Comparison of ENCODE assay signal across 15 cellular contexts in the genomic region with DNA sequence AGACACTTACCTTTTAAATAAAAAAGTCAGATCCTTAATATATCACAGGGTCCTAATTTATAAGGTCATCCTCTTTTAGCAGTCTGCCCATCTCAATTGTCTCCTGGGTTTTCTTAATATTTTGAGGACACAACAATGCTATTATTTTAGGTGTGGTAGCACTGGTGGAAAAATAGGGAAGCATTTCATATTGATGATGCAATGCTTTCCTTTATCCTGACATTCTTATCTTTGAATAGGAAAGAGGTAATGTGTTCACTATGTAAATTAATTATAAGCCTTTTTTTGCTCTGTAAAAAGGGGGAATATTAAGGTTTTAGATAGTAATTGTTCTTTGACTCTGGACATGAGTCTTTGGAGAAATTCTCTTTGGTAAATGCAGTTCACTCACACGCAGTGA.
DNase-seq lines count a peak whose midpoint lies in the region; ATAC-seq and TF ChIP-seq lines count a peak whose summit lies in the region.
"Had no signal": no experiment of that assay in that cellular context is flagged by ENCODE, and none has a peak within 500 bp of the region (broad histone marks: within the 10 kb centered on the region; RNA-seq: fewer than 3 reads in every experiment).

No MANE protein-coding gene starts in this region.

- no peaks in the 10 kb centered on the region for H3K9me1 ChIP-seq in IMR-90 (ENCODE audit: insufficient read depth, low read length)

- H2BK20ac ChIP-seq in IMR-90 (ENCODE audit: low read depth, low read length) = no peak overlapping the region

- in situ Hi-C loops in IMR-90 (cut with MboI; ENCODE audit: low sequenced_read_pairs) = no loop called here

- H3K9me3 ChIP-seq in IMR-90 (ENCODE audit: control insufficient read depth, insufficient read depth, low read length) (no peaks in the 10 kb centered on the region), iPS-20b (ENCODE audit: insufficient read depth, low read depth, low read length) (peaks cover 20% of the 10 kb centered on the region), psoas muscle (no peaks in the 10 kb centered on the region)
- H3K9me3 ChIP-seq: BE2C, HAP-1 had no signal

- no peaks in the 10 kb centered on the region for H3F3A ChIP-seq in GM23338 (replicated peaks; ENCODE audit: low read depth)

- DNase-seq in GM23338 (ENCODE audit: low spot score) (no peak), IMR-90 (no peak), psoas muscle (no peak), GOT3 (lab: John Stamatoyannopoulos, UW) (no peak)
- DNase-seq: CD4-positive, alpha-beta T cell; CD8-positive, alpha-beta memory T cell; DMS79 had no signal

- H3K27me3 Mint-ChIP-seq in GM23338 (ENCODE audit: insufficient read depth, low read depth, poor library complexity) = peaks cover 2% of the 10 kb centered on the region

- no peak overlapping the region for H2BK15ac ChIP-seq in IMR-90 (ENCODE audit: low read depth, low read length)

- no peak overlapping the region for H3K56ac ChIP-seq in IMR-90 (ENCODE audit: extremely low read depth, insufficient read depth, low read length)

- peaks cover 22% of the 10 kb centered on the region; the same call in 2 of the 3 replicates for H3K36me3 Mint-ChIP-seq in GM23338 (ENCODE audit: low read depth)
- H3K36me3 Mint-ChIP-seq: CD14-positive monocyte; CD8-positive, alpha-beta memory T cell had no signal

- H3K27me3 ChIP-seq in GM23338 (ENCODE audit: insufficient read depth) (no peaks in the 10 kb centered on the region), IMR-90 (ENCODE audit: control insufficient read depth, insufficient read depth, low read length) (no peaks in the 10 kb centered on the region; the same call in 1 of the 2 replicates), iPS-20b (ENCODE audit: insufficient read depth, low read length) (no peaks in the 10 kb centered on the region), psoas muscle (ENCODE audit: insufficient read depth in 3 of 3, low read length in 2 of 3) (no peaks in the 10 kb centered on the region)
- H3K27me3 ChIP-seq: BE2C; BLaER1 treated with 17β-estradiol and CSF1 and Interleukin-3, amounts not matched to agents 10 nM and 100 nM had no signal

- peaks cover 28% of the 10 kb centered on the region for H3K4me1 Mint-ChIP-seq in GM23338
- H3K4me1 Mint-ChIP-seq: CD14-positive monocyte; CD8-positive, alpha-beta memory T cell had no signal

- POLR2A ChIA-PET in IMR-90 (lab: Charles Lee; ENCODE audit: unreplicated experiment) = no interaction called here

- CTCF ChIA-PET in IMR-90 (lab: Yijun Ruan, JAX) = interaction anchor here (1.0 kb wide), 2 partner anchors 15 to 66 kb away, joined by 3 read pairs; no protein-coding TSS in a partner anchor

- peak overlapping the region; percentile 84 for H2AFZ ChIP-seq in GM23338
- H2AFZ ChIP-seq in IMR-90 (replicated peaks; ENCODE audit: low read length, poor library complexity) = no peak overlapping the region

- TF ChIP-seq CTCF in GM23338 (conservative IDR thresholded peaks at IDR 0.05; ENCODE audit: low read depth in 2 of 2) = no peak
- TF ChIP-seq CTCF in IMR-90 (conservative IDR thresholded peaks at IDR 0.05; ENCODE audit: low read depth, low read length) = no peak
- TF ChIP-seq CTCF in psoas muscle (IDR thresholded peaks at IDR 0.05) = no peak

- dilution Hi-C loops in IMR-90 (cut with HindIII; ENCODE audit: low sequenced_read_pairs, unreplicated experiment) = no loop called here

- H3K27ac Mint-ChIP-seq in GM23338 = no peak overlapping the region
- H3K27ac Mint-ChIP-seq: CD14-positive monocyte; CD4-positive, alpha-beta T cell; CD8-positive, alpha-beta memory T cell had no signal

- BruUV-seq in IMR-90 (replicated peaks; lab: Mats Ljungman, UMichigan) = no TSS peak

- no peak for ATAC-seq in GM23338
- no peak for ATAC-seq in IMR-90 (ENCODE audit: low read depth)
- ATAC-seq in psoas muscle = no peak
- ATAC-seq in GM18519 (IDR thresholded peaks at IDR 0.05; ENCODE audit: low FRiP score, unreplicated experiment) = no peak

- H3K4me3 ChIP-seq in GM23338 (no peak overlapping the region), IMR-90 (ENCODE audit: insufficient read depth, low read depth, low read length) (no peak overlapping the region), iPS-20b (ENCODE audit: low read length) (no peak overlapping the region), psoas muscle (no peak overlapping the region)
- H3K4me3 ChIP-seq: A549; BLaER1 treated with 17β-estradiol and CSF1 and Interleukin-3, amounts not matched to agents 10 nM and 100 nM; GM12878; HAP-1 had no signal

- TF ChIP-seq POLR2A in IMR-90 (IDR thresholded peaks at IDR 0.05; ENCODE audit: low read depth, low read length) = no peak

- no peak overlapping the region for H3K18ac ChIP-seq in IMR-90 (ENCODE audit: low read depth, low read length)

- H2AK9ac ChIP-seq in IMR-90 (replicated peaks; ENCODE audit: low read depth, low read length, poor library complexity) = no peak overlapping the region

- H3K14ac ChIP-seq in IMR-90 (replicated peaks; ENCODE audit: low read depth, low read length) = no peak overlapping the region

- no CpG with 5 or more reads among the region's 1 CpG for WGBS in IMR-90 (ENCODE audit: extremely low coverage in 2 of 2, insufficient read length in 1 of 2), 2 experiments
- WGBS in psoas muscle, 3 donors = 19 to 38% (median 29%) methylated on average over 1 of the region's 1 CpG

- no peak overlapping the region for H3K23ac ChIP-seq in IMR-90 (ENCODE audit: low read depth, low read length)

- H3K9ac ChIP-seq in IMR-90 (ENCODE audit: low read depth, low read length) = no peak overlapping the region
- peak overlapping the region; percentile 49; the same call in 1 of the 2 replicates for H3K9ac ChIP-seq in iPS-20b (ENCODE audit: low read depth, low read length)
- H3K9ac ChIP-seq: BLaER1 treated with 17β-estradiol and CSF1 and Interleukin-3, amounts not matched to agents 10 nM and 100 nM had no signal

- no peak overlapping the region for H2AK5ac ChIP-seq in IMR-90 (ENCODE audit: low read depth, low read length)

- H3K4me3 Mint-ChIP-seq in GM23338 = no peak overlapping the region
- H3K4me3 Mint-ChIP-seq: CD14-positive monocyte; CD4-positive, alpha-beta T cell; CD8-positive, alpha-beta memory T cell had no signal

- no peaks in the 10 kb centered on the region for H3K9me2 ChIP-seq in GM23338 (ENCODE audit: insufficient read depth)

- H2BK5ac ChIP-seq in IMR-90 (ENCODE audit: low read depth, low read length, poor library complexity, severe bottlenecking) = no peak overlapping the region

- no peaks in the 10 kb centered on the region for H3K79me1 ChIP-seq in IMR-90 (ENCODE audit: low read depth in 1 of 2, low read length in 2 of 2)

- H4K20me1 ChIP-seq in GM23338 (replicated peaks; ENCODE audit: insufficient read depth) (no peaks in the 10 kb centered on the region), IMR-90 (ENCODE audit: insufficient read depth, low read length) (no peaks in the 10 kb centered on the region)
- H4K20me1 ChIP-seq: BLaER1 treated with 17β-estradiol and CSF1 and Interleukin-3, amounts not matched to agents 10 nM and 100 nM had no signal

- H3K36me3 ChIP-seq in GM23338 (ENCODE audit: insufficient read depth) (peaks cover 10% of the 10 kb centered on the region), IMR-90 (ENCODE audit: control insufficient read depth, insufficient read depth, low read length) (no peaks in the 10 kb centered on the region), iPS-20b (ENCODE audit: insufficient read depth, low read depth, low read length) (no peaks in the 10 kb centered on the region; the same call in 1 of the 2 replicates), psoas muscle (ENCODE audit: insufficient read depth in 1 of 2, low read depth in 1 of 2) (no peaks in the 10 kb centered on the region)
- H3K36me3 ChIP-seq: BE2C, HAP-1 had no signal

- H3K9me3 Mint-ChIP-seq in GM23338 = peaks cover 25% of the 10 kb centered on the region
- H3K9me3 Mint-ChIP-seq: CD4-positive, alpha-beta T cell had no signal

- H3K27ac ChIP-seq in GM23338 (ENCODE audit: low read depth) (no peak overlapping the region), IMR-90 (ENCODE audit: insufficient read depth, low read length) (no peak overlapping the region), iPS-20b (ENCODE audit: low read length) (no peak overlapping the region), psoas muscle (no peak overlapping the region)
- H3K27ac ChIP-seq: A549; BLaER1 treated with 17β-estradiol and CSF1 and Interleukin-3, amounts not matched to agents 10 nM and 100 nM had no signal

- no peak overlapping the region for H4K91ac ChIP-seq in IMR-90 (ENCODE audit: insufficient read depth, low read depth, low read length)

- H2BK120ac ChIP-seq in IMR-90 (ENCODE audit: low read depth, low read length) = no peak overlapping the region

- H3K79me2 ChIP-seq in GM23338 (replicated peaks; ENCODE audit: insufficient read depth) = no peaks in the 10 kb centered on the region

- H4K5ac ChIP-seq in IMR-90 (ENCODE audit: low read depth, low read length) = no peak overlapping the region

- intact Hi-C loops in IMR-90 (cut with micrococcal nuclease) (loop anchor here (10.0 kb wide), 1 partner anchor 1567 kb away; no protein-coding TSS in a partner anchor), psoas muscle (cut with DNase I) (loop anchor here in 1 of 2 donors (2.0 to 5.0 kb wide), 2 partner anchors 771 to 1109 kb away; no protein-coding TSS in a partner anchor)

- H4K8ac ChIP-seq in IMR-90 (ENCODE audit: low read depth in 2 of 2, low read length in 2 of 2) = no peak overlapping the region

- H3K4ac ChIP-seq in IMR-90 (ENCODE audit: low read depth, low read length) = no peak overlapping the region

- no peak for TF ChIP-seq RAD21 in IMR-90 (IDR thresholded peaks at IDR 0.05; ENCODE audit: low read length)

- H3K4me1 ChIP-seq in GM23338 (ENCODE audit: insufficient read depth) = peaks cover 13% of the 10 kb centered on the region; the same call in 1 of the 2 replicates
- H3K4me1 ChIP-seq in IMR-90 (ENCODE audit: control insufficient read depth, insufficient read depth, low read length) = no peaks in the 10 kb centered on the region
- peaks cover 10% of the 10 kb centered on the region; the same call in 1 of the 2 replicates for H3K4me1 ChIP-seq in iPS-20b (ENCODE audit: insufficient read depth, low read length)
- no peaks in the 10 kb centered on the region for H3K4me1 ChIP-seq in psoas muscle
- H3K4me1 ChIP-seq: A549; BE2C; BLaER1 treated with 17β-estradiol and CSF1 and Interleukin-3, amounts not matched to agents 10 nM and 100 nM; HAP-1 had no signal

- H3K4me2 ChIP-seq in GM23338 (no peak overlapping the region), IMR-90 (ENCODE audit: low read depth, low read length) (no peak overlapping the region)
- H3K4me2 ChIP-seq: A549; BLaER1 treated with 17β-estradiol and CSF1 and Interleukin-3, amounts not matched to agents 10 nM and 100 nM had no signal

TF ChIP-seq in GM23338, 12 proteins besides CTCF, POLR2A, EP300 and RAD21 (continues in another document):
- TF ChIP-seq POLR2AphosphoS5 (IDR thresholded peaks at IDR 0.05; ENCODE audit: low read depth) = no peak
